Comparison of ENCODE assay signal across 8 cellular contexts in genomic region chr11:72224587-72225410, GRCh38. TPM values are rescaled to one million over a fixed set of nuclear protein-coding genes. Genes with fewer than 3 reads are reported as not detected.
A peak's percentile ranks its signal among the peaks of the same experiment; 100 is the strongest.
DNase-seq lines count a peak whose midpoint lies in the region; ATAC-seq, FAIRE-seq and TF ChIP-seq lines count a peak whose summit lies in the region.

Gene INPPL1, plus strand, starts transcription at chr11:72224767. Its CDS starts 218 bp downstream, at chr11:72224985.

- peak within 1 kb of the TSS; percentile 86 for H3K27ac Mint-ChIP-seq in activated T-helper 2 cell treated with anti-CD3 and anti-CD28 coated beads, Interferon-gamma antibody, Interleukin-2, Interleukin-4, amounts not matched to agents 10 μg/mL and 5 μg/mL and 100 μg/mL, durations not matched to agents 14 hours and 24 hours and 36 hours
- peak within 1 kb of the TSS; percentile 97 for H3K27ac Mint-ChIP-seq in neural crest cell (ENCODE audit: unreplicated experiment)

- H3K36me3 Mint-ChIP-seq in activated T-helper 2 cell treated with anti-CD3 and anti-CD28 coated beads, Interferon-gamma antibody, Interleukin-2, Interleukin-4, amounts not matched to agents 10 μg/mL and 5 μg/mL and 100 μg/mL, durations not matched to agents 14 hours and 24 hours and 36 hours (ENCODE audit: low read depth): peaks cover 18% of the 10 kb centered on the region
- peaks cover 6% of the 10 kb centered on the region for H3K36me3 Mint-ChIP-seq in neural crest cell (ENCODE audit: low read depth)

- peaks cover 20% of the 10 kb centered on the region for H3K4me1 Mint-ChIP-seq in activated T-helper 2 cell treated with anti-CD3 and anti-CD28 coated beads, Interferon-gamma antibody, Interleukin-2, Interleukin-4, amounts not matched to agents 10 μg/mL and 5 μg/mL and 100 μg/mL, durations not matched to agents 14 hours and 24 hours and 36 hours (ENCODE audit: low read depth)
- peaks cover 33% of the 10 kb centered on the region for H3K4me1 Mint-ChIP-seq in neural crest cell

- intact Hi-C loops in activated T-helper 2 cell treated with anti-CD3 and anti-CD28 coated beads, Interferon-gamma antibody, Interleukin-2, Interleukin-4, amounts not matched to agents 10 μg/mL and 5 μg/mL and 100 μg/mL, durations not matched to agents 14 hours and 24 hours and 36 hours (cut with micrococcal nuclease): loop anchor here (1.0 to 5.0 kb wide), 4 partner anchors 122 to 437 kb away; partner anchors contain the start of genes CLPB and LAMTOR1
- intact Hi-C loops in uterus (cut with DNase I; ENCODE audit: low total_unique reads): no loop called here

- FAIRE-seq in D721Med (lab: Jason Lieb, UNC): no peak

- H3K4me1 ChIP-seq in foreskin keratinocyte (peaks cover 4% of the 10 kb centered on the region), uterus (peaks cover 0 to 15% of the 10 kb centered on the region in 2 donors)

- peak in 1 of 2 donors; percentile 15 for TF ChIP-seq POLR2A in uterus (IDR thresholded peaks at IDR 0.05)

- peak within 1 kb of the TSS; percentile 90 for H3K4me3 Mint-ChIP-seq in activated T-helper 2 cell treated with anti-CD3 and anti-CD28 coated beads, Interferon-gamma antibody, Interleukin-2, Interleukin-4, amounts not matched to agents 10 μg/mL and 5 μg/mL and 100 μg/mL, durations not matched to agents 14 hours and 24 hours and 36 hours (ENCODE audit: low read depth)
- H3K4me3 Mint-ChIP-seq in neural crest cell: peak within 1 kb of the TSS; percentile 98

- peak within 1 kb of the TSS; percentile 86 to 94 for H3K4me3 ChIP-seq in uterus

- H3K9me3 Mint-ChIP-seq in activated T-helper 2 cell treated with anti-CD3 and anti-CD28 coated beads, Interferon-gamma antibody, Interleukin-2, Interleukin-4, amounts not matched to agents 10 μg/mL and 5 μg/mL and 100 μg/mL, durations not matched to agents 14 hours and 24 hours and 36 hours: no peaks in the 10 kb centered on the region
- H3K9me3 Mint-ChIP-seq in neural crest cell: no peaks in the 10 kb centered on the region

- H3K27me3 ChIP-seq in foreskin keratinocyte (no peaks in the 10 kb centered on the region), uterus (no peaks in the 10 kb centered on the region)

- DNase-seq in Daoy (ENCODE audit: low read depth): peak; percentile 44
- peak; percentile 26 for DNase-seq in LHCN-M2 (ENCODE audit: low read depth)
- peak; percentile 34 for DNase-seq in activated T-helper 2 cell treated with anti-CD3 and anti-CD28 coated beads, Interferon-gamma antibody, Interleukin-2, Interleukin-4, amounts not matched to agents 10 μg/mL and 5 μg/mL and 100 μg/mL, durations not matched to agents 14 hours and 24 hours and 36 hours (ENCODE audit: low spot score)
- no peak for DNase-seq in foreskin keratinocyte
- peak; percentile 59 for DNase-seq in neural crest cell (ENCODE audit: low read depth, low spot score)
- DNase-seq in uterus: peak; percentile 57 to 63
- no peak for DNase-seq in D721Med (ENCODE audit: insufficient read length, low spot score)

- no peaks in the 10 kb centered on the region for H3K36me3 ChIP-seq in uterus

- no peak for TF ChIP-seq CTCF in foreskin keratinocyte (conservative IDR thresholded peaks at IDR 0.05)
- no peak for TF ChIP-seq CTCF in neural crest cell (conservative IDR thresholded peaks at IDR 0.05)
- no peak for TF ChIP-seq CTCF in uterus (IDR thresholded peaks at IDR 0.05)
- no peak for TF ChIP-seq CTCF in D721Med (IDR thresholded peaks at IDR 0.05; ENCODE audit: insufficient read depth, missing control alignments)

- no peaks in the 10 kb centered on the region for H3K27me3 Mint-ChIP-seq in activated T-helper 2 cell treated with anti-CD3 and anti-CD28 coated beads, Interferon-gamma antibody, Interleukin-2, Interleukin-4, amounts not matched to agents 10 μg/mL and 5 μg/mL and 100 μg/mL, durations not matched to agents 14 hours and 24 hours and 36 hours (ENCODE audit: low read depth)
- no peaks in the 10 kb centered on the region for H3K27me3 Mint-ChIP-seq in neural crest cell (ENCODE audit: low read depth)

- H3K27ac ChIP-seq in foreskin keratinocyte: peak within 1 kb of the TSS; percentile 62
- H3K27ac ChIP-seq in uterus: peak within 1 kb of the TSS; percentile 94 to 99

- no peaks in the 10 kb centered on the region for H3K9me3 ChIP-seq in uterus

- ATAC-seq in foreskin keratinocyte (peak; percentile 6), GM21447 (IDR thresholded peaks at IDR 0.05; ENCODE audit: unreplicated experiment) (no peak)

RNA-seq across cellular contexts. Expression of gene INPPL1, which starts in this region (rescaled TPM):
- 27.4 and 57.3 TPM in 2 replicates for total RNA-seq in Daoy (2014; rRNA removed; shearing (Covaris generic))
- total RNA-seq in LHCN-M2 (2014; rRNA removed) (72.8 and 140 TPM in 2 replicates), foreskin keratinocyte (45.0 and 56.7 TPM in 2 replicates), neural crest cell (242 and 247 TPM in 2 replicates), uterus (100 to 1,000 TPM in 1 of 4 donors, 10 to 100 TPM in 3; 47.1 to 200 (median 50.8) TPM)
- 62.4 TPM for polyA plus RNA-seq in LHCN-M2 (2012)
- total RNA-seq in activated T-helper 2 cell treated with anti-CD3 and anti-CD28 coated beads, Interferon-gamma antibody, Interleukin-2, Interleukin-4, amounts not matched to agents 10 μg/mL and 5 μg/mL and 100 μg/mL, durations not matched to agents 14 hours and 24 hours and 36 hours: 176 TPM in 2 replicates
- polyA plus RNA-seq in foreskin keratinocyte: 26.0 and 26.3 TPM in 2 replicates

Comparison
In these comparisons a context has a peak if more than half of its experiments do, and no peak if none do; other contexts are left out.
1. DNase-seq: peak in Daoy (single experiment), LHCN-M2 (single experiment), activated T-helper 2 cell treated with anti-CD3 and anti-CD28 coated beads, Interferon-gamma antibody, Interleukin-2, Interleukin-4, amounts not matched to agents 10 μg/mL and 5 μg/mL and 100 μg/mL, durations not matched to agents 14 hours and 24 hours and 36 hours (single experiment), neural crest cell (single experiment) and uterus (2 of 2); none in foreskin keratinocyte (0 of 2) and D721Med (single experiment).